1 cellular context compared by ENCODE assay signal in the genomic region with DNA sequence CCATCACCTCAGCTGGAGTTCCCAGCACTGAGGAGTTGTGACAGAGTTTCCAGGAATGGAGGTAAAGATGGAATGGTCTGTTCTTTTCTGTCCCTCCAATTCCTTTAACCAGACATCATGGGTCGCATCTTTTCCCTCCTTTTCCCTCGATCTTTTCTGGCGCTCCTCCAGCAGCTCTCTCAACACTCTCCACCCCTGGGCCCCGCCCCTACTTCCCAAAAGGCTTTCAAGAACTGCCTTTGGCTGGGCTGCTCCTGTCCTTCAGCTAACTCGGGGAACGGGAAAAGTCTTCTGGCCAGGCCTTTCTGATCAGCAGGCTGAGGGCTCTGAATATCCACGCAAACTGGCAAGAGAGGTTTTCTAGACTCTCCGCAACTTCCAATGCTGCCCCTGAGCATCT.
TF ChIP-seq lines count a peak whose summit lies in the region.

No MANE protein-coding gene starts in this region.

TF ChIP-seq in GM23338, 12 proteins besides CTCF, POLR2A, EP300 and RAD21 (continued from another document):
- TF ChIP-seq, protein P1, sequence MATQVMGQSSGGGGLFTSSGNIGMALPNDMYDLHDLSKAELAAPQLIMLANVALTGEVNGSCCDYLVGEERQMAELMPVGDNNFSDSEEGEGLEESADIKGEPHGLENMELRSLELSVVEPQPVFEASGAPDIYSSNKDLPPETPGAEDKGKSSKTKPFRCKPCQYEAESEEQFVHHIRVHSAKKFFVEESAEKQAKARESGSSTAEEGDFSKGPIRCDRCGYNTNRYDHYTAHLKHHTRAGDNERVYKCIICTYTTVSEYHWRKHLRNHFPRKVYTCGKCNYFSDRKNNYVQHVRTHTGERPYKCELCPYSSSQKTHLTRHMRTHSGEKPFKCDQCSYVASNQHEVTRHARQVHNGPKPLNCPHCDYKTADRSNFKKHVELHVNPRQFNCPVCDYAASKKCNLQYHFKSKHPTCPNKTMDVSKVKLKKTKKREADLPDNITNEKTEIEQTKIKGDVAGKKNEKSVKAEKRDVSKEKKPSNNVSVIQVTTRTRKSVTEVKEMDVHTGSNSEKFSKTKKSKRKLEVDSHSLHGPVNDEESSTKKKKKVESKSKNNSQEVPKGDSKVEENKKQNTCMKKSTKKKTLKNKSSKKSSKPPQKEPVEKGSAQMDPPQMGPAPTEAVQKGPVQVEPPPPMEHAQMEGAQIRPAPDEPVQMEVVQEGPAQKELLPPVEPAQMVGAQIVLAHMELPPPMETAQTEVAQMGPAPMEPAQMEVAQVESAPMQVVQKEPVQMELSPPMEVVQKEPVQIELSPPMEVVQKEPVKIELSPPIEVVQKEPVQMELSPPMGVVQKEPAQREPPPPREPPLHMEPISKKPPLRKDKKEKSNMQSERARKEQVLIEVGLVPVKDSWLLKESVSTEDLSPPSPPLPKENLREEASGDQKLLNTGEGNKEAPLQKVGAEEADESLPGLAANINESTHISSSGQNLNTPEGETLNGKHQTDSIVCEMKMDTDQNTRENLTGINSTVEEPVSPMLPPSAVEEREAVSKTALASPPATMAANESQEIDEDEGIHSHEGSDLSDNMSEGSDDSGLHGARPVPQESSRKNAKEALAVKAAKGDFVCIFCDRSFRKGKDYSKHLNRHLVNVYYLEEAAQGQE (IDR thresholded peaks at IDR 0.05; ENCODE audit: unreplicated experiment) = no peak
- TF ChIP-seq ZNF114 (CRISPR knock-in tag; IDR thresholded peaks at IDR 0.05) = no peak
- TF ChIP-seq CREB1 (CRISPR knock-in tag; IDR thresholded peaks at IDR 0.05; ENCODE audit: low read depth) = no peak
- TF ChIP-seq EZH2phosphoT487 (IDR thresholded peaks at IDR 0.05; ENCODE audit: unreplicated experiment) = no peak
- no peak for TF ChIP-seq NANOG (IDR thresholded peaks at IDR 0.05; ENCODE audit: borderline replicate concordance)
- TF ChIP-seq ZNF331 (CRISPR knock-in tag; IDR thresholded peaks at IDR 0.05; ENCODE audit: low read depth) = no peak
- no peak for TF ChIP-seq STAT1 (IDR thresholded peaks at IDR 0.05; ENCODE audit: unreplicated experiment)
- TF ChIP-seq POLR2AphosphoS5 (IDR thresholded peaks at IDR 0.05; ENCODE audit: low read depth) = no peak
- TF ChIP-seq, protein P2, sequence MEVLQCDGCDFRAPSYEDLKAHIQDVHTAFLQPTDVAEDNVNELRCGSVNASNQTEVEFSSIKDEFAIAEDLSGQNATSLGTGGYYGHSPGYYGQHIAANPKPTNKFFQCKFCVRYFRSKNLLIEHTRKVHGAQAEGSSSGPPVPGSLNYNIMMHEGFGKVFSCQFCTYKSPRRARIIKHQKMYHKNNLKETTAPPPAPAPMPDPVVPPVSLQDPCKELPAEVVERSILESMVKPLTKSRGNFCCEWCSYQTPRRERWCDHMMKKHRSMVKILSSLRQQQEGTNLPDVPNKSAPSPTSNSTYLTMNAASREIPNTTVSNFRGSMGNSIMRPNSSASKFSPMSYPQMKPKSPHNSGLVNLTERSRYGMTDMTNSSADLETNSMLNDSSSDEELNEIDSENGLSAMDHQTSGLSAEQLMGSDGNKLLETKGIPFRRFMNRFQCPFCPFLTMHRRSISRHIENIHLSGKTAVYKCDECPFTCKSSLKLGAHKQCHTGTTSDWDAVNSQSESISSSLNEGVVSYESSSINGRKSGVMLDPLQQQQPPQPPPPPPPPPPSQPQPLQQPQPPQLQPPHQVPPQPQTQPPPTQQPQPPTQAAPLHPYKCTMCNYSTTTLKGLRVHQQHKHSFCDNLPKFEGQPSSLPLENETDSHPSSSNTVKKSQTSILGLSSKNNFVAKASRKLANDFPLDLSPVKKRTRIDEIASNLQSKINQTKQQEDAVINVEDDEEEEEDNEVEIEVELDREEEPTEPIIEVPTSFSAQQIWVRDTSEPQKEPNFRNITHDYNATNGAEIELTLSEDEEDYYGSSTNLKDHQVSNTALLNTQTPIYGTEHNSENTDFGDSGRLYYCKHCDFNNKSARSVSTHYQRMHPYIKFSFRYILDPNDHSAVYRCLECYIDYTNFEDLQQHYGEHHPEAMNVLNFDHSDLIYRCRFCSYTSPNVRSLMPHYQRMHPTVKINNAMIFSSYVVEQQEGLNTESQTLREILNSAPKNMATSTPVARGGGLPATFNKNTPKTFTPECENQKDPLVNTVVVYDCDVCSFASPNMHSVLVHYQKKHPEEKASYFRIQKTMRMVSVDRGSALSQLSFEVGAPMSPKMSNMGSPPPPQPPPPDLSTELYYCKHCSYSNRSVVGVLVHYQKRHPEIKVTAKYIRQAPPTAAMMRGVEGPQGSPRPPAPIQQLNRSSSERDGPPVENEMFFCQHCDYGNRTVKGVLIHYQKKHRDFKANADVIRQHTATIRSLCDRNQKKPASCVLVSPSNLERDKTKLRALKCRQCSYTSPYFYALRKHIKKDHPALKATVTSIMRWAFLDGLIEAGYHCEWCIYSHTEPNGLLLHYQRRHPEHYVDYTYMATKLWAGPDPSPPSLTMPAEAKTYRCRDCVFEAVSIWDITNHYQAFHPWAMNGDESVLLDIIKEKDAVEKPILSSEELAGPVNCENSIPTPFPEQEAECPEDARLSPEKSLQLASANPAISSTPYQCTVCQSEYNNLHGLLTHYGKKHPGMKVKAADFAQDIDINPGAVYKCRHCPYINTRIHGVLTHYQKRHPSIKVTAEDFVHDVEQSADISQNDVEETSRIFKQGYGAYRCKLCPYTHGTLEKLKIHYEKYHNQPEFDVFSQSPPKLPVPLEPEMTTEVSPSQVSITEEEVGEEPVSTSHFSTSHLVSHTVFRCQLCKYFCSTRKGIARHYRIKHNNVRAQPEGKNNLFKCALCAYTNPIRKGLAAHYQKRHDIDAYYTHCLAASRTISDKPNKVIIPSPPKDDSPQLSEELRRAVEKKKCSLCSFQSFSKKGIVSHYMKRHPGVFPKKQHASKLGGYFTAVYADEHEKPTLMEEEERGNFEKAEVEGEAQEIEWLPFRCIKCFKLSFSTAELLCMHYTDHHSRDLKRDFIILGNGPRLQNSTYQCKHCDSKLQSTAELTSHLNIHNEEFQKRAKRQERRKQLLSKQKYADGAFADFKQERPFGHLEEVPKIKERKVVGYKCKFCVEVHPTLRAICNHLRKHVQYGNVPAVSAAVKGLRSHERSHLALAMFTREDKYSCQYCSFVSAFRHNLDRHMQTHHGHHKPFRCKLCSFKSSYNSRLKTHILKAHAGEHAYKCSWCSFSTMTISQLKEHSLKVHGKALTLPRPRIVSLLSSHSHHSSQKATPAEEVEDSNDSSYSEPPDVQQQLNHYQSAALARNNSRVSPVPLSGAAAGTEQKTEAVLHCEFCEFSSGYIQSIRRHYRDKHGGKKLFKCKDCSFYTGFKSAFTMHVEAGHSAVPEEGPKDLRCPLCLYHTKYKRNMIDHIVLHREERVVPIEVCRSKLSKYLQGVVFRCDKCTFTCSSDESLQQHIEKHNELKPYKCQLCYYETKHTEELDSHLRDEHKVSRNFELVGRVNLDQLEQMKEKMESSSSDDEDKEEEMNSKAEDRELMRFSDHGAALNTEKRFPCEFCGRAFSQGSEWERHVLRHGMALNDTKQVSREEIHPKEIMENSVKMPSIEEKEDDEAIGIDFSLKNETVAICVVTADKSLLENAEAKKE (CRISPR knock-in tag; IDR thresholded peaks at IDR 0.05) = no peak
- no peak for TF ChIP-seq EZH2 (IDR thresholded peaks at IDR 0.05; ENCODE audit: low read depth, unreplicated experiment)
- TF ChIP-seq JUNB (IDR thresholded peaks at IDR 0.05; ENCODE audit: unreplicated experiment) = no peak
